In genomic region chr9:37422289-37423104, GRCh38 we compare ENCODE assay signal across 1 cellular context.
TF ChIP-seq lines count a peak whose summit lies in the region.

GRHPR (plus strand) TSS chr9:37422696; CDS start chr9:37422751, 55 bp downstream.

TF ChIP-seq in GM23338, 12 proteins besides CTCF, POLR2A, EP300 and RAD21 (continued from another document):
- TF ChIP-seq ZNF462 (CRISPR knock-in tag; IDR thresholded peaks at IDR 0.05) (no peak), ZNF331 (CRISPR knock-in tag; IDR thresholded peaks at IDR 0.05; ENCODE audit: low read depth) (no peak), POLR2AphosphoS5 (IDR thresholded peaks at IDR 0.05; ENCODE audit: low read depth) (peak; percentile 98), JUNB (IDR thresholded peaks at IDR 0.05; ENCODE audit: unreplicated experiment) (no peak), STAT1 (IDR thresholded peaks at IDR 0.05; ENCODE audit: unreplicated experiment) (no peak), EZH2phosphoT487 (IDR thresholded peaks at IDR 0.05; ENCODE audit: unreplicated experiment) (no peak)
- TF ChIP-seq, protein P1, sequence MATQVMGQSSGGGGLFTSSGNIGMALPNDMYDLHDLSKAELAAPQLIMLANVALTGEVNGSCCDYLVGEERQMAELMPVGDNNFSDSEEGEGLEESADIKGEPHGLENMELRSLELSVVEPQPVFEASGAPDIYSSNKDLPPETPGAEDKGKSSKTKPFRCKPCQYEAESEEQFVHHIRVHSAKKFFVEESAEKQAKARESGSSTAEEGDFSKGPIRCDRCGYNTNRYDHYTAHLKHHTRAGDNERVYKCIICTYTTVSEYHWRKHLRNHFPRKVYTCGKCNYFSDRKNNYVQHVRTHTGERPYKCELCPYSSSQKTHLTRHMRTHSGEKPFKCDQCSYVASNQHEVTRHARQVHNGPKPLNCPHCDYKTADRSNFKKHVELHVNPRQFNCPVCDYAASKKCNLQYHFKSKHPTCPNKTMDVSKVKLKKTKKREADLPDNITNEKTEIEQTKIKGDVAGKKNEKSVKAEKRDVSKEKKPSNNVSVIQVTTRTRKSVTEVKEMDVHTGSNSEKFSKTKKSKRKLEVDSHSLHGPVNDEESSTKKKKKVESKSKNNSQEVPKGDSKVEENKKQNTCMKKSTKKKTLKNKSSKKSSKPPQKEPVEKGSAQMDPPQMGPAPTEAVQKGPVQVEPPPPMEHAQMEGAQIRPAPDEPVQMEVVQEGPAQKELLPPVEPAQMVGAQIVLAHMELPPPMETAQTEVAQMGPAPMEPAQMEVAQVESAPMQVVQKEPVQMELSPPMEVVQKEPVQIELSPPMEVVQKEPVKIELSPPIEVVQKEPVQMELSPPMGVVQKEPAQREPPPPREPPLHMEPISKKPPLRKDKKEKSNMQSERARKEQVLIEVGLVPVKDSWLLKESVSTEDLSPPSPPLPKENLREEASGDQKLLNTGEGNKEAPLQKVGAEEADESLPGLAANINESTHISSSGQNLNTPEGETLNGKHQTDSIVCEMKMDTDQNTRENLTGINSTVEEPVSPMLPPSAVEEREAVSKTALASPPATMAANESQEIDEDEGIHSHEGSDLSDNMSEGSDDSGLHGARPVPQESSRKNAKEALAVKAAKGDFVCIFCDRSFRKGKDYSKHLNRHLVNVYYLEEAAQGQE (IDR thresholded peaks at IDR 0.05; ENCODE audit: unreplicated experiment), result no peak
